1 cellular context compared by ENCODE assay signal in genomic region chr12:53740130-53740491, GRCh38.
A peak's percentile ranks its signal among the peaks of the same experiment; 100 is the strongest.
TF ChIP-seq lines count a peak whose summit lies in the region.

No MANE protein-coding gene starts in this region.

TF ChIP-seq in K562, 482 proteins besides CTCF, POLR2A, EP300 and RAD21:
- peak; percentile 81 for TF ChIP-seq RBM25 (IDR thresholded peaks at IDR 0.05; ENCODE audit: low read depth, low read length, severe bottlenecking)
- TF ChIP-seq KDM1A (IDR thresholded peaks at IDR 0.05) = peak in 1 of 2 experiments; percentile 54; a peak in 1 of 4 replicates
- peak; percentile 59; the same call in 1 of the 2 replicates for TF ChIP-seq SMARCA5 (IDR thresholded peaks at IDR 0.05)
- TF ChIP-seq, protein P1, sequence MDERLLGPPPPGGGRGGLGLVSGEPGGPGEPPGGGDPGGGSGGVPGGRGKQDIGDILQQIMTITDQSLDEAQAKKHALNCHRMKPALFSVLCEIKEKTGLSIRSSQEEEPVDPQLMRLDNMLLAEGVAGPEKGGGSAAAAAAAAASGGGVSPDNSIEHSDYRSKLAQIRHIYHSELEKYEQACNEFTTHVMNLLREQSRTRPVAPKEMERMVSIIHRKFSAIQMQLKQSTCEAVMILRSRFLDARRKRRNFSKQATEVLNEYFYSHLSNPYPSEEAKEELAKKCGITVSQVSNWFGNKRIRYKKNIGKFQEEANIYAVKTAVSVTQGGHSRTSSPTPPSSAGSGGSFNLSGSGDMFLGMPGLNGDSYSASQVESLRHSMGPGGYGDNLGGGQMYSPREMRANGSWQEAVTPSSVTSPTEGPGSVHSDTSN (CRISPR knock-in tag; IDR thresholded peaks at IDR 0.05; ENCODE audit: low read depth) = no peak
- TF ChIP-seq, protein P1 (tag; conservative IDR thresholded peaks at IDR 0.05; ENCODE audit: low read depth) = no peak
- no peak for TF ChIP-seq POLR3A (IDR thresholded peaks at IDR 0.05; ENCODE audit: borderline replicate concordance, extremely low read depth, insufficient read depth, insufficient read length)
- TF ChIP-seq, protein P2, sequence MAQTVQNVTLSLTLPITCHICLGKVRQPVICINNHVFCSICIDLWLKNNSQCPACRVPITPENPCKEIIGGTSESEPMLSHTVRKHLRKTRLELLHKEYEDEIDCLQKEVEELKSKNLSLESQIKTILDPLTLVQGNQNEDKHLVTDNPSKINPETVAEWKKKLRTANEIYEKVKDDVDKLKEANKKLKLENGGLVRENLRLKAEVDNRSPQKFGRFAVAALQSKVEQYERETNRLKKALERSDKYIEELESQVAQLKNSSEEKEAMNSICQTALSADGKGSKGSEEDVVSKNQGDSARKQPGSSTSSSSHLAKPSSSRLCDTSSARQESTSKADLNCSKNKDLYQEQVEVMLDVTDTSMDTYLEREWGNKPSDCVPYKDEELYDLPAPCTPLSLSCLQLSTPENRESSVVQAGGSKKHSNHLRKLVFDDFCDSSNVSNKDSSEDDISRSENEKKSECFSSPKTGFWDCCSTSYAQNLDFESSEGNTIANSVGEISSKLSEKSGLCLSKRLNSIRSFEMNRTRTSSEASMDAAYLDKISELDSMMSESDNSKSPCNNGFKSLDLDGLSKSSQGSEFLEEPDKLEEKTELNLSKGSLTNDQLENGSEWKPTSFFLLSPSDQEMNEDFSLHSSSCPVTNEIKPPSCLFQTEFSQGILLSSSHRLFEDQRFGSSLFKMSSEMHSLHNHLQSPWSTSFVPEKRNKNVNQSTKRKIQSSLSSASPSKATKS (CRISPR knock-in tag; IDR thresholded peaks at IDR 0.05) = no peak
- TF ChIP-seq BACH1 (tag; IDR thresholded peaks at IDR 0.05) = no peak
- no peak for TF ChIP-seq HOXB6 (CRISPR knock-in tag; IDR thresholded peaks at IDR 0.05; ENCODE audit: borderline replicate concordance)
- TF ChIP-seq RCOR1 (IDR thresholded peaks at IDR 0.05; ENCODE audit: borderline replicate concordance in 1 of 2, low read depth in 2 of 2, low read length in 2 of 2) = peak in 1 of 2 experiments; percentile 17; a peak in 1 of 4 replicates
- no peak for TF ChIP-seq HNRNPK (IDR thresholded peaks at IDR 0.05; ENCODE audit: low read depth, low read length, poor library complexity, severe bottlenecking)
- TF ChIP-seq ADNP (tag; IDR thresholded peaks at IDR 0.05) = 0 out of 2 replicates have a peak, but pooled peaks have one; percentile 31
- no peak for TF ChIP-seq MBD2 (IDR thresholded peaks at IDR 0.05; ENCODE audit: borderline replicate concordance, low read depth)
- no peak for TF ChIP-seq TCFL5 (CRISPR knock-in tag; conservative IDR thresholded peaks at IDR 0.05)
- TF ChIP-seq DPF2 (IDR thresholded peaks at IDR 0.05) = no peak
- no peak for TF ChIP-seq CREM (IDR thresholded peaks at IDR 0.05; ENCODE audit: low read depth)
- no peak for TF ChIP-seq NFYB (IDR thresholded peaks at IDR 0.05; ENCODE audit: extremely low read depth, insufficient read length)
- peak; percentile 82 for TF ChIP-seq BCOR (IDR thresholded peaks at IDR 0.05)
- TF ChIP-seq ZNF41 (CRISPR knock-in tag; conservative IDR thresholded peaks at IDR 0.05) = no peak
- TF ChIP-seq ZFP36 (IDR thresholded peaks at IDR 0.05; ENCODE audit: low read depth, low read length, partially characterized antibody) = peak; percentile 74
- no peak for TF ChIP-seq ID3 (CRISPR knock-in tag; IDR thresholded peaks at IDR 0.05)
- no peak for TF ChIP-seq ID3 (tag; IDR thresholded peaks at IDR 0.05)
- TF ChIP-seq PML (IDR thresholded peaks at IDR 0.05; ENCODE audit: low read length) = no peak
